Comparison of ENCODE assay signal across 10 cellular contexts in the genomic region with DNA sequence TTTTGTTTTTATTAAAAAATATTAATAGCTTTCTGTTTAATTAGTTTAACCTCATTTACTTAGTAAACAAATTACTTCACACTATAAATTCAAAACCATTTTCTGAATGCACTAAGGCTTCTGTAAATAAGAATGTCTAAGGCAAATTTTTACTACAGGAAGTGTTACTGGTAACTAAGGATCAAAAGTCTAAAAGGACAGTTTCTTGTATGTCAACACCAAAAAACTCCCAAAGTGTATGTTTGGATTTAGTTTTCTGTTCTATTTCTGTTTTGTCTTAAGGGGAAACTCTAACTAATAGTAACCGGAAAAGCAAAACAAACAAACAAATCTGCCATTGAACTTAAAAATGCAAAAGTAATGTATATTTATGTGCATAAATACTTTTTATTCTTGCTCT. TPM values are rescaled to one million over a fixed set of nuclear protein-coding genes. Genes with fewer than 3 reads are reported as not detected.
"Had no signal": no experiment of that assay in that cellular context is flagged by ENCODE, and none has a peak within 500 bp of the region (broad histone marks: within the 10 kb centered on the region; RNA-seq: fewer than 3 reads in every experiment).

No MANE protein-coding gene starts in this region.

- H3K4me2 ChIP-seq: KMS-11 had no signal

- ATAC-seq: K562 had no signal

- FAIRE-seq: HTR-8/SVneo, K562 had no signal

- H3K27ac ChIP-seq: HL-60, KMS-11 had no signal

- DNase-seq: IMR-90, KBM-7, KG1 had no signal

- H3K4me3 ChIP-seq: K562 had no signal

- H3K9ac ChIP-seq: KMS-11 had no signal

RNA-seq across cellular contexts. Expression of a gene that starts 24.7 kb away (rescaled TPM):
- total RNA-seq: HT-29, HT1080, IMR-90, K562 had no signal
- polyA plus RNA-seq: IgD-negative memory B cell, IMR-90, K562 had no signal

RNA-seq across cellular contexts. Expression of a gene that starts 31.2 kb away (rescaled TPM):
- total RNA-seq: HT-29, HT1080, IMR-90, K562 had no signal
- polyA plus RNA-seq: IgD-negative memory B cell, IMR-90, K562 had no signal

RNA-seq across cellular contexts. Expression of a gene that starts 37.8 kb away (rescaled TPM):
- total RNA-seq: HT-29, HT1080, IMR-90, K562 had no signal
- polyA plus RNA-seq: IgD-negative memory B cell, IMR-90, K562 had no signal

RNA-seq across cellular contexts. Expression of a gene that starts 44.4 kb away (rescaled TPM):
- total RNA-seq: HT-29, HT1080, IMR-90, K562 had no signal
- polyA plus RNA-seq: IgD-negative memory B cell, IMR-90, K562 had no signal

RNA-seq across cellular contexts. Expression of a gene that starts 50.9 kb away (rescaled TPM):
- total RNA-seq: HT-29, HT1080, IMR-90, K562 had no signal
- polyA plus RNA-seq: IgD-negative memory B cell, IMR-90, K562 had no signal
